In genomic region chr6:56692586-56693245, GRCh38 we compare ENCODE assay signal across 10 cellular contexts. TPM values are rescaled to one million over a fixed set of nuclear protein-coding genes. Genes with fewer than 3 reads are reported as not detected.
DNase-seq lines count a peak whose midpoint lies in the region; FAIRE-seq lines count a peak whose summit lies in the region.
"Had no signal": no experiment of that assay in that cellular context is flagged by ENCODE, and none has a peak within 500 bp of the region (broad histone marks: within the 10 kb centered on the region; RNA-seq: fewer than 3 reads in every experiment).

No MANE protein-coding gene starts in this region.

- H3K27me3 ChIP-seq in MG63, result no peaks in the 10 kb centered on the region
- H3K27me3 ChIP-seq in endocrine pancreas (ENCODE audit: control insufficient read depth, insufficient read depth, low read length), result no peaks in the 10 kb centered on the region
- H3K27me3 ChIP-seq in mucosa of stomach (ENCODE audit: control insufficient read depth, insufficient read depth, low read length), result no peaks in the 10 kb centered on the region

- peaks cover 29% of the 10 kb centered on the region for H3K4me1 ChIP-seq in endocrine pancreas (ENCODE audit: control insufficient read depth, insufficient read depth, low read length)
- H3K4me1 ChIP-seq in mucosa of stomach (ENCODE audit: control insufficient read depth, insufficient read depth, low read length), result peaks cover 32% of the 10 kb centered on the region

- H3K9ac ChIP-seq in endocrine pancreas (ENCODE audit: control insufficient read depth, insufficient read depth, low read length), result no peak overlapping the region
- H3K9ac ChIP-seq in mucosa of stomach (ENCODE audit: low read length), result peak overlapping the region; percentile 31

- FAIRE-seq in GM19239 (lab: Jason Lieb, UNC), result no peak
- FAIRE-seq: keratinocyte had no signal

- DNase-seq in A172 (ENCODE audit: low spot score), result peak; percentile 38
- DNase-seq in MG63, result no peak
- DNase-seq in GOT3 (lab: John Stamatoyannopoulos, UW), result no peak
- no peak for DNase-seq in GM19239 (ENCODE audit: insufficient read length, low spot score)
- DNase-seq in 8988T, result no peak
- no peak for DNase-seq in T1000 (lab: John Stamatoyannopoulos, UW)
- DNase-seq: NCI-H2029 had no signal

- peak overlapping the region; percentile 49 for H3K4me3 ChIP-seq in MG63
- peak overlapping the region; percentile 32 for H3K4me3 ChIP-seq in endocrine pancreas (ENCODE audit: control insufficient read depth, insufficient read depth, low read length)
- H3K4me3 ChIP-seq in mucosa of stomach (ENCODE audit: low read length), result no peak overlapping the region

- H3K9me3 ChIP-seq in MG63 (no peaks in the 10 kb centered on the region), endocrine pancreas (ENCODE audit: control insufficient read depth, low read length) (no peaks in the 10 kb centered on the region), mucosa of stomach (ENCODE audit: control insufficient read depth, low read length) (no peaks in the 10 kb centered on the region)

- H3K36me3 ChIP-seq in MG63 (no peaks in the 10 kb centered on the region; the same call in 1 of the 2 replicates), endocrine pancreas (ENCODE audit: control insufficient read depth, insufficient read depth, low read length) (no peaks in the 10 kb centered on the region), mucosa of stomach (ENCODE audit: control insufficient read depth, insufficient read depth, low read length) (no peaks in the 10 kb centered on the region)

RNA-seq across cellular contexts. Expression of gene DST, which starts 50.0 kb away (rescaled TPM):
- 153 and 189 TPM in 2 replicates for total RNA-seq in A172 (2014; rRNA removed; shearing (Covaris generic))
- total RNA-seq in MG63 (2014; rRNA removed; shearing (Covaris generic); ENCODE audit: low replicate concordance), result 16.7 and 19.7 TPM in 2 replicates
